Comparison of ENCODE assay signal across 8 cellular contexts in the genomic region with DNA sequence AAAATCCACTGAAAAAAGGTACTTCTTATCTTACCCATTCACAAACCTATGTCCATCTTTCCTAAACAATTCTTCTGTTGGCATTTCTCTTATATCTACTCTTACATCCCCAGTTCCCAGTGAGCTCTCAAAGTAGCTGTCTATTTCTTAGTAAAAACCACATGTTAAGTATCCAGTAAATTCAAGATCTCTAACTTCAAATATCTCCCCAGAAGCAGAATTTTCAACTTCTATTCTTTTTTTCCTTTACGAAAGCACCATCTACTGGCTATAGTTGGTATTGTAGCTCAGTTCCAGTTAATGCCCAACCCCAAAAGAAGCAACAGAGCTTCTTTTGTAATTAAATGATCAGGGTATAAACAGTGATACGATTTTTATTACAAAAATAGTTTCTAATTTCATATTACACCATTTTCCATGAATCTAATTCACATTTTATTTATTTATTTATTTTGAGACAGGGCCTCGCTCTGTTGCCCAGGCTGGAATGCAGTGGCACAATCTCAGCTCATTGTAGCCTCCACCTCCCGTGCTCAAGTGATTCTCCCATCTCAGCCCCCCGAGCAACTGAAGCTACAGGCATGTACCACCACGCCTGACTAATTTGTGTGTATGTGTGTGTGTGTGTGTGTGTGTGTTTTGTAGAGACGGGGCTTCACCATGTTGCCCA. TPM values are rescaled to one million over a fixed set of nuclear protein-coding genes. Genes with fewer than 3 reads are reported as not detected.
DNase-seq lines count a peak whose midpoint lies in the region; ATAC-seq and TF ChIP-seq lines count a peak whose summit lies in the region.

No MANE protein-coding gene starts in this region.

- H3K36me3 Mint-ChIP-seq in activated B cell treated with CpG ODN at 0.5 μM for 24 hours (ENCODE audit: low read depth) = no peaks in the 10 kb centered on the region
- no peaks in the 10 kb centered on the region for H3K36me3 Mint-ChIP-seq in stimulated activated memory B cell treated with anti-CD40 and anti-IgM and Interleukin-4, amounts not matched to agents 10 μg/mL and 1 μg/mL and 100 μg/mL, for 72 hours

- POLR2A ChIA-PET in activated B cell treated with CpG ODN at 0.5 μM for 24 hours (lab: Charles Lee) = interaction anchor here (1.0 kb wide), 1 partner anchor 237 kb away, joined by 3 read pairs; no protein-coding TSS in a partner anchor

- DNase-seq in cardiac muscle cell (ENCODE audit: low read depth in 1 of 2, low spot score in 1 of 2) = peak; percentile 51 to 57
- no peak for DNase-seq in cardiac septum (ENCODE audit: low spot score)
- peak; percentile 53 for DNase-seq in NCI-H146 treated with DMSO at 0.1 percent for 48 hours (lab: John Stamatoyannopoulos, UW; ENCODE audit: unreplicated experiment)
- no peak for DNase-seq in activated B cell treated with CpG ODN at 0.5 μM for 24 hours
- no peak for DNase-seq in left ventricle myocardium inferior

- H3K4me3 Mint-ChIP-seq in activated B cell treated with CpG ODN at 0.5 μM for 24 hours = no peak overlapping the region
- H3K4me3 Mint-ChIP-seq in stimulated activated memory B cell treated with anti-CD40 and anti-IgM and Interleukin-4, amounts not matched to agents 10 μg/mL and 1 μg/mL and 100 μg/mL, for 72 hours = peak overlapping the region; percentile 12

- intact Hi-C loops in cardiac septum (cut with DNase I) (loop anchor here (2.0 to 10.0 kb wide), 3 partner anchors 130 to 314 kb away; no protein-coding TSS in a partner anchor), activated B cell treated with CpG ODN at 0.5 μM for 24 hours (cut with micrococcal nuclease) (loop anchor here (1.0 to 10.0 kb wide), 5 partner anchors 57 to 1343 kb away; no protein-coding TSS in a partner anchor), left ventricle myocardium inferior (cut with micrococcal nuclease) (loop anchor here (5.0 kb wide), 2 partner anchors 132 to 238 kb away; no protein-coding TSS in a partner anchor)

- peaks cover 29% of the 10 kb centered on the region for H3K4me1 Mint-ChIP-seq in activated B cell treated with CpG ODN at 0.5 μM for 24 hours
- H3K4me1 Mint-ChIP-seq in stimulated activated memory B cell treated with anti-CD40 and anti-IgM and Interleukin-4, amounts not matched to agents 10 μg/mL and 1 μg/mL and 100 μg/mL, for 72 hours = peaks cover 34% of the 10 kb centered on the region

- H3K27ac Mint-ChIP-seq in activated B cell treated with CpG ODN at 0.5 μM for 24 hours = no peak overlapping the region
- H3K27ac Mint-ChIP-seq in stimulated activated memory B cell treated with anti-CD40 and anti-IgM and Interleukin-4, amounts not matched to agents 10 μg/mL and 1 μg/mL and 100 μg/mL, for 72 hours = peak overlapping the region; percentile 22

- peaks cover 9% of the 10 kb centered on the region for H3K27me3 Mint-ChIP-seq in activated B cell treated with CpG ODN at 0.5 μM for 24 hours
- H3K27me3 Mint-ChIP-seq in stimulated activated memory B cell treated with anti-CD40 and anti-IgM and Interleukin-4, amounts not matched to agents 10 μg/mL and 1 μg/mL and 100 μg/mL, for 72 hours = peaks cover 38% of the 10 kb centered on the region

- H3K27ac ChIP-seq in cardiac muscle cell (no peak overlapping the region), left ventricle myocardium inferior (replicated peaks) (no peak overlapping the region)

- TF ChIP-seq CTCF in cardiac muscle cell (IDR thresholded peaks at IDR 0.05; ENCODE audit: low read depth, low read length) (peak; percentile 73), activated B cell treated with CpG ODN at 0.5 μM for 24 hours (IDR thresholded peaks at IDR 0.05) (peak; percentile 51), left ventricle myocardium inferior (IDR thresholded peaks at IDR 0.05; ENCODE audit: borderline replicate concordance) (peak; percentile 86)

- no peaks in the 10 kb centered on the region for H3K9me3 ChIP-seq in cardiac muscle cell (ENCODE audit: low read depth)
- H3K9me3 ChIP-seq in left ventricle myocardium inferior (replicated peaks) = peaks cover 3% of the 10 kb centered on the region

- no peaks in the 10 kb centered on the region for H3K9me3 Mint-ChIP-seq in activated B cell treated with CpG ODN at 0.5 μM for 24 hours
- no peaks in the 10 kb centered on the region for H3K9me3 Mint-ChIP-seq in stimulated activated memory B cell treated with anti-CD40 and anti-IgM and Interleukin-4, amounts not matched to agents 10 μg/mL and 1 μg/mL and 100 μg/mL, for 72 hours

- H3K27me3 ChIP-seq in cardiac muscle cell (no peaks in the 10 kb centered on the region), left ventricle myocardium inferior (ENCODE audit: low read depth) (peaks cover 4% of the 10 kb centered on the region)

- no peak overlapping the region for H3K4me3 ChIP-seq in cardiac muscle cell
- H3K4me3 ChIP-seq in left ventricle myocardium inferior = no peak overlapping the region

- CTCF ChIA-PET in activated B cell treated with CpG ODN at 0.5 μM for 24 hours (lab: Charles Lee) = interaction anchor here (0.7 to 5.5 kb wide), 22 partner anchors 8 to 1344 kb away, joined by 3 to 110 read pairs (median 4); no protein-coding TSS in a partner anchor

- ATAC-seq in activated B cell treated with CpG ODN at 0.5 μM for 24 hours (ENCODE audit: low read depth) = peak; percentile 49
- no peak for ATAC-seq in stimulated activated memory B cell treated with anti-CD40 and anti-IgM and Interleukin-4, amounts not matched to agents 10 μg/mL and 1 μg/mL and 100 μg/mL, for 72 hours
- no peak for ATAC-seq in GM21619 (IDR thresholded peaks at IDR 0.05; ENCODE audit: unreplicated experiment)
- ATAC-seq in GM21717 (IDR thresholded peaks at IDR 0.05; ENCODE audit: unreplicated experiment) = no peak

- H3K4me1 ChIP-seq in cardiac muscle cell (ENCODE audit: low read depth) = peaks cover 2% of the 10 kb centered on the region
- no peaks in the 10 kb centered on the region for H3K4me1 ChIP-seq in left ventricle myocardium inferior

- H3K36me3 ChIP-seq in cardiac muscle cell (no peaks in the 10 kb centered on the region), left ventricle myocardium inferior (no peaks in the 10 kb centered on the region)

RNA-seq across cellular contexts. Expression of a gene that starts 28.5 kb away (rescaled TPM):
- 0.14 and 0.15 TPM in 2 replicates for total RNA-seq in cardiac muscle cell
- polyA plus RNA-seq in cardiac muscle cell = not detected in 2 replicates
- total RNA-seq in cardiac septum = 0.08 TPM
- total RNA-seq in activated B cell treated with CpG ODN at 0.5 μM for 24 hours = not detected in 2 replicates
- 0.33 TPM for total RNA-seq in left ventricle myocardium inferior

Comparison
In these comparisons a context has a peak if more than half of its experiments do, and no peak if none do; other contexts are left out.
1. DNase-seq: peak in cardiac muscle cell (2 of 2) and NCI-H146 treated with DMSO at 0.1 percent for 48 hours (single experiment); none in cardiac septum (single experiment), activated B cell treated with CpG ODN at 0.5 μM for 24 hours (single experiment) and left ventricle myocardium inferior (single experiment).
2. Peak in every context shown above with its lines, with median percentiles within 50 percentile points of each other: CTCF ChIP-seq.